Comparison of ENCODE assay signal across 8 cellular contexts in the genomic region with DNA sequence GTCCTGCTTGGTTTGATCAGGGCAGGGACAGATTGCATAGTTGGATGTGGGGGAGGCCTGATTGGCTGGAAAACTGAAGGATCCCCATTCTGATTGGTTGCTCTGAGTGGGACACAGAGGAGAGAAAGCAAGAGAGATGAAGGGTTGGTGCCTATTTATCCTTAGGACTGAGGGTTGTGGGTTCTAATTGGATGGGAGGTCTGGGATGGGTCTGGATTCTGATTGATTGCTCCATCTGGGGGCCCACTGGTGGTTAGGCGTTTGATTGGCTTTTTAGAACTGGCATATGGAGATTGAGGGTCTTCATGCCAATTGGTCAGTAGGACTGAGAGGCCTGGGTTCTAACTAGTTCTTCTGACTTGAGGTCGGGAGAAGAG.
DNase-seq lines count a peak whose midpoint lies in the region; ATAC-seq and TF ChIP-seq lines count a peak whose summit lies in the region.

No MANE protein-coding gene starts in this region.

- H3K9me3 ChIP-seq in duodenal mucosa (ENCODE audit: control insufficient read depth in 1 of 2, low read length in 2 of 2) (no peaks in the 10 kb centered on the region), parathyroid adenoma (ENCODE audit: control insufficient read depth, low read length) (no peaks in the 10 kb centered on the region)

- peak; percentile 58 for DNase-seq in NCI-H2171 treated with DMSO at 0.1 percent for 48 hours (lab: John Stamatoyannopoulos, UW)
- no peak for DNase-seq in activated CD4-positive, CD25-positive, alpha-beta regulatory T cell treated with anti-CD3 and anti-CD28 coated beads, Interleukin-2, amount 50 U/mL, for 72 hours

- H3K4me3 ChIP-seq in GM08714 (ENCODE audit: low read length) (peak overlapping the region; percentile 47; the same call in 1 of the 2 replicates), duodenal mucosa (ENCODE audit: low read depth in 1 of 2, low read length in 2 of 2) (peak overlapping the region; percentile 83 to 93), parathyroid adenoma (ENCODE audit: low read depth, low read length) (peak overlapping the region; percentile 69)

- H2AFZ ChIP-seq in parathyroid adenoma: peak overlapping the region; percentile 86

- peak overlapping the region; percentile 81 for H3K4me2 ChIP-seq in parathyroid adenoma (ENCODE audit: low read length)

- H3K4me1 ChIP-seq in duodenal mucosa (ENCODE audit: control insufficient read depth in 1 of 2, insufficient read depth in 2 of 2, low read length in 2 of 2) (peaks cover 3 to 4% of the 10 kb centered on the region in 2 donors), parathyroid adenoma (peaks cover 2% of the 10 kb centered on the region)

- no peak overlapping the region for H3K27ac ChIP-seq in duodenal mucosa (ENCODE audit: low read depth, low read length)
- H3K27ac ChIP-seq in parathyroid adenoma: peak overlapping the region; percentile 29

- no peaks in the 10 kb centered on the region for H3K79me2 ChIP-seq in parathyroid adenoma

- H3K9ac ChIP-seq in duodenal mucosa (ENCODE audit: low read depth in 1 of 2, low read length in 2 of 2) (peak overlapping the region in 1 of 2 donors; percentile 86), parathyroid adenoma (no peak overlapping the region)

- no peak for TF ChIP-seq CTCF in parathyroid adenoma (IDR thresholded peaks at IDR 0.05)

- H3K27me3 ChIP-seq in duodenal mucosa (ENCODE audit: control insufficient read depth in 1 of 2, insufficient read depth in 2 of 2, low read length in 2 of 2): no peaks in the 10 kb centered on the region
- H3K27me3 ChIP-seq in parathyroid adenoma (ENCODE audit: control insufficient read depth, insufficient read depth, low read length): no peaks in the 10 kb centered on the region

- peaks cover 0 to 5% of the 10 kb centered on the region in 2 donors for H3K36me3 ChIP-seq in duodenal mucosa (ENCODE audit: control insufficient read depth in 1 of 2, insufficient read depth in 2 of 2, low read length in 2 of 2)
- H3K36me3 ChIP-seq in parathyroid adenoma (ENCODE audit: control insufficient read depth, insufficient read depth, low read length): no peaks in the 10 kb centered on the region

- ATAC-seq in HG03196 (IDR thresholded peaks at IDR 0.05; ENCODE audit: unreplicated experiment) (no peak), GM19463 (IDR thresholded peaks at IDR 0.05; ENCODE audit: unreplicated experiment) (no peak), HG02798 (IDR thresholded peaks at IDR 0.05; ENCODE audit: poor library complexity, unreplicated experiment) (no peak)
